Comparison of ENCODE assay signal across 14 cellular contexts in the genomic region with DNA sequence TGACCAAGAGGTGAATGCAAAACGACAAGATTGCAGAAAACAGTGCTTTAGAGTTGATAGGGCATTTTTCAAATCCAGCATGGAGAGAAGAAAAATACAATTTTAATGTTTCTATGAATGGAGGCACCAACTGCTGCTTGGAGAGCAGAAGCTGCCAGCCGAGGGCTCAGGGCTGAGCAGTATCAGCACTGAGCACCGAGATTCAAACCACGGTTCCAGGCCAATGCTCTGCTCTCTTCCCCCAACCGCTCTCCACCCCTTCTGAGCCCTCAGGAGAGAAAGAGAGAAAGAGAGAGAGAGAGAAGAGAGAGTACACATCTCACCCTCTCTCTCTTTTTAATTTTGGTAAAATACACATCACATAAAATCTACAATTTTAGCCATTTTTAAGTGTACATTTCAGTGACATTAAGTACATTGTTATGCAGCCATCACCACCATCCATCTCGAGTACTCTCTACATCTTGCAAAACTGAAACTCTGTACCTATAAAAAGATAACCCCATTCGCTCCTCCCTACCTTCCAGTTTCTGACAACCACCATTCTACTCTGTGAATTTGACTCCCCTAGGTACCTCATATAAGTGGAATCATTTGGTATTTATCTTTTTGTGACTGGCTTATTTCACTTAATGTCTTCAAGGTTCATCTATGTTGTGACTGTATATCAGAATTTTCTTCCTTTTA.
DNase-seq lines count a peak whose midpoint lies in the region; ATAC-seq and TF ChIP-seq lines count a peak whose summit lies in the region.
"Had no signal": no experiment of that assay in that cellular context is flagged by ENCODE, and none has a peak within 500 bp of the region (broad histone marks: within the 10 kb centered on the region; RNA-seq: fewer than 3 reads in every experiment).

No MANE protein-coding gene starts in this region.

- no peak overlapping the region for H3K4me2 ChIP-seq in Karpas-422 (ENCODE audit: low read depth, low read length, poor library complexity, severe bottlenecking)

- H3K4me3 ChIP-seq in Karpas-422 (ENCODE audit: low read length) (no peak overlapping the region), thyroid gland (replicated peaks in 1 of 3) (no peak overlapping the region)
- H3K4me3 ChIP-seq: HAP-1, K562 had no signal

- H2AFZ ChIP-seq in Karpas-422 (ENCODE audit: low read length) = no peak overlapping the region

- H3K36me3 ChIP-seq in Karpas-422 (ENCODE audit: insufficient read depth, low read length) = no peaks in the 10 kb centered on the region
- no peaks in the 10 kb centered on the region for H3K36me3 ChIP-seq in thyroid gland
- H3K36me3 ChIP-seq: BE2C, HAP-1 had no signal

- CTCF ChIA-PET in CD4-positive, alpha-beta T cell (lab: Charles Lee) = no interaction called here

- no peak overlapping the region for H3K4me3 Mint-ChIP-seq in CD4-positive, alpha-beta T cell

- H4K20me1 ChIP-seq in Karpas-422 (ENCODE audit: insufficient read depth, low read depth, low read length) = no peaks in the 10 kb centered on the region

- H3K9me3 Mint-ChIP-seq in CD4-positive, alpha-beta T cell = no peaks in the 10 kb centered on the region

- H3K36me3 Mint-ChIP-seq in CD4-positive, alpha-beta T cell (ENCODE audit: low read depth) = no peaks in the 10 kb centered on the region

- H3K27me3 ChIP-seq in Karpas-422 (ENCODE audit: low read length) (no peaks in the 10 kb centered on the region), thyroid gland (no peaks in the 10 kb centered on the region)
- H3K27me3 ChIP-seq in CD4-positive, alpha-beta T cell (ENCODE audit: control insufficient read depth, insufficient read depth, low read length) = no peaks in the 10 kb centered on the region
- H3K27me3 ChIP-seq: BE2C had no signal

- no peak overlapping the region for H3K9ac ChIP-seq in Karpas-422 (ENCODE audit: low read length)

- H3K27ac ChIP-seq in Karpas-422 (ENCODE audit: low read length) (no peak overlapping the region), thyroid gland (no peak overlapping the region)
- H3K27ac ChIP-seq in CD4-positive, alpha-beta T cell (ENCODE audit: low read depth, low read length) = no peak overlapping the region

- H3K27me3 Mint-ChIP-seq in CD4-positive, alpha-beta T cell = no peaks in the 10 kb centered on the region

- TF ChIP-seq CTCF in GM10266 (IDR thresholded peaks at IDR 0.05; ENCODE audit: control insufficient read depth, insufficient read depth, low read depth, missing control alignments) (no peak), GM13977 (IDR thresholded peaks at IDR 0.05; ENCODE audit: extremely low read depth, insufficient read depth, missing control alignments) (no peak), thyroid gland (IDR thresholded peaks at IDR 0.05) (no peak)
- TF ChIP-seq CTCF in CD4-positive, alpha-beta T cell (IDR thresholded peaks at IDR 0.05) = no peak

- POLR2A ChIA-PET in CD4-positive, alpha-beta T cell (lab: Charles Lee) = no interaction called here

- intact Hi-C loops in thyroid gland (cut with DNase I) = no loop called here
- intact Hi-C loops in CD4-positive, alpha-beta T cell (cut with DNase I, micrococcal nuclease) = no loop called here

- 46% methylated on average over 7 of the region's 7 CpGs for WGBS in thyroid gland, 2 donors

- DNase-seq in GM10266 (ENCODE audit: extremely low spot score) = peak; percentile 25
- DNase-seq in GM13977 (ENCODE audit: low spot score) = peak; percentile 19
- DNase-seq in Karpas-422 = peak; percentile 50
- peak; percentile 6 to 7 for DNase-seq in thyroid gland
- no peak for DNase-seq in CD4-positive, alpha-beta T cell
- DNase-seq: BE2C, DMS53, GF-D8, Kasumi-1 had no signal

- TF ChIP-seq POLR2A in thyroid gland (IDR thresholded peaks at IDR 0.05) = no peak

- H3K79me2 ChIP-seq in Karpas-422 (ENCODE audit: low read length) = no peaks in the 10 kb centered on the region

- ATAC-seq in SK-N-SH treated with all-trans-retinoic acid at 6 μM for 48 hours (no peak), GM21381 (IDR thresholded peaks at IDR 0.05; ENCODE audit: unreplicated experiment) (no peak), GM21515 (IDR thresholded peaks at IDR 0.05; ENCODE audit: unreplicated experiment) (no peak)
- ATAC-seq in CD4-positive, alpha-beta T cell (ENCODE audit: poor library complexity) = no peak
- ATAC-seq: K562 had no signal

- H3K4me1 Mint-ChIP-seq in CD4-positive, alpha-beta T cell (ENCODE audit: low read depth) = no peaks in the 10 kb centered on the region

- in situ Hi-C loops in GM13977 (cut with MboI; ENCODE audit: low pct_unique_long_range_greater_than_20kb, low sequenced_read_pairs, unreplicated experiment) = no loop called here

- H3K27ac Mint-ChIP-seq in CD4-positive, alpha-beta T cell = no peak overlapping the region

- H3K9me2 ChIP-seq in Karpas-422 (replicated peaks; ENCODE audit: insufficient read depth, low read length) = no peaks in the 10 kb centered on the region

- H3K9me3 ChIP-seq in Karpas-422 (ENCODE audit: low read length) = no peaks in the 10 kb centered on the region
- H3K9me3 ChIP-seq in thyroid gland = no peaks in the 10 kb centered on the region
- H3K9me3 ChIP-seq in CD4-positive, alpha-beta T cell (ENCODE audit: control insufficient read depth, low read length) = no peaks in the 10 kb centered on the region
- H3K9me3 ChIP-seq: BE2C, HAP-1 had no signal

- 0 out of 2 replicates have a peak, but pooled peaks cover 7% of the 10 kb centered on the region for H3K4me1 ChIP-seq in Karpas-422 (ENCODE audit: low read length)
- no peaks in the 10 kb centered on the region for H3K4me1 ChIP-seq in thyroid gland
- H3K4me1 ChIP-seq: HAP-1 had no signal

TF ChIP-seq in SK-N-SH treated with all-trans-retinoic acid at 6 μM for 48 hours, 23 proteins besides CTCF, POLR2A, EP300 and RAD21:
- TF ChIP-seq ARNTL (CRISPR knock-in tag; IDR thresholded peaks at IDR 0.05; ENCODE audit: borderline replicate concordance, low read depth) (no peak), ZC3H10 (CRISPR knock-in tag; IDR thresholded peaks at IDR 0.05) (no peak)

Comparison
In these comparisons a context has a peak if more than half of its experiments do, and no peak if none do; other contexts are left out.
1. DNase-seq: peak in GM10266 (single experiment), GM13977 (single experiment), Karpas-422 (single experiment) and thyroid gland (2 of 2); none in CD4-positive, alpha-beta T cell (0 of 10).